ENCODE assay signal across 18 cellular contexts in the genomic region with DNA sequence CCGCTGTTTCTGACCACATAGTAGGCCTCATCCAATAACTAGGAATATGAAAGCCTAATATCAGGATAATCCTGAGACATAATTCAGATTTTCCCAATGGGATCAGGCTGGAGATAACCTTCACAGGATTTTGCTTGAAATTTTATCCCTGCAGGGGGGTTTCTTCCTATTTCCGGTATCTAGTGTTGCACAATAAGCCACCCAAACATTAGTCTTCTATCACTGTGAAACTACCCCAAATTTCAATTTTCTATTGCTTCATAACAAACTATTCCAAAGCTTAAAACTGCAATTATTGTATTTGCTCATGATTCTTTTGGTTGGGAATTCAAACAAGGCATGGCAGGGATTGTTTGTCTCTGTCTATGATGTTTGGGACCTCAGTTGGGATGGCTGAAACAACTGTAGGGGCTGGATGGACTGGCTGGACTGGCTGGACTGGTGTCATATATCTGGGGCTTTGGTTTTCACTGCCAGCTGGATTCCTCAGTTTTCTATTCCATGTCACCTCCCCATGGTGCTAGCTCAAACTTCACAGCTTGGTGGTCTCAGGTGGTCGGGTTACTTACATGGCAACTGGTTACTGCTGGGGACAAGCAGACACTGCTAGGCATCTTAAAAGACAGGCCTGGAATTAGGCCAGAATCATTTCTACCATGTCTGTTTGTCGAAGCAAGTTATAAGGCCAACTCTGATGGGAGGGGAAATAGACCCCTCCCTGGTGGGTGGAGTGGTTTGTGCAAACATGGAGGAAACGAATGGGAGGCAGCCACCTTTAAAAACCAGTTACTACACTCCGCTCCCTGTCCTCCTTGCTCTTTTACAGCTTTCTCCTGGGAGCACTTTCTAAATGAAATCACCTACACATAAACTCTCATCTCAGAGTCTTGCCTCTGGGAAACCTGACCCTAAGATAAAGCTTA.
A peak's percentile ranks its signal among the peaks of the same experiment; 100 is the strongest.
DNase-seq lines count a peak whose midpoint lies in the region; ATAC-seq and TF ChIP-seq lines count a peak whose summit lies in the region.
"Had no signal": no experiment of that assay in that cellular context is flagged by ENCODE, and none has a peak within 500 bp of the region (broad histone marks: within the 10 kb centered on the region; RNA-seq: fewer than 3 reads in every experiment).

No MANE protein-coding gene starts in this region.

- no peaks in the 10 kb centered on the region for H3K4me1 ChIP-seq in mucosa of descending colon (ENCODE audit: low read depth)
- H3K4me1 ChIP-seq in testis = no peaks in the 10 kb centered on the region

- H3K36me3 ChIP-seq in mucosa of descending colon (ENCODE audit: low read depth) = no peaks in the 10 kb centered on the region
- no peaks in the 10 kb centered on the region for H3K36me3 ChIP-seq in testis (ENCODE audit: low read depth, missing control alignments)
- H3K36me3 ChIP-seq: MG63 had no signal

- no peak for DNase-seq in AG04450 (ENCODE audit: low read depth, low spot score)
- DNase-seq in LNCaP clone FGC (ENCODE audit: low read depth) = peak; percentile 10
- peak; percentile 70 for DNase-seq in RPMI8226
- peak in 1 of 3 donors; percentile 31 for DNase-seq in mucosa of descending colon
- no peak for DNase-seq in NCI-H2029 (lab: John Stamatoyannopoulos, UW)
- DNase-seq in NCI-H1930 (lab: John Stamatoyannopoulos, UW) = no peak
- DNase-seq in testis = no peak
- DNase-seq: CD4-positive, alpha-beta T cell; DND-41; GF-D8; GM23248; KBM-7; MG63; NCI-H2081; NCI-H2227 treated with DMSO at 0.1 percent for 48 hours; NCI-H524 treated with DMSO at 0.1 percent for 48 hours had no signal

- WGBS in testis, 2 donors = 84 to 89% methylated on average over 6 of the region's 6 CpGs

- TF ChIP-seq POLR2A in testis (IDR thresholded peaks at IDR 0.05) = no peak

- peak overlapping the region; percentile 11 for H3K27ac ChIP-seq in AG04450 (ENCODE audit: low read depth, low read length)
- H3K27ac ChIP-seq in testis = no peak overlapping the region
- H3K27ac ChIP-seq: GM23248, HL-60 had no signal

- no peaks in the 10 kb centered on the region for H3K9me3 ChIP-seq in AG04450 (ENCODE audit: control insufficient read depth, insufficient read depth, low read length)
- H3K9me3 ChIP-seq in mucosa of descending colon = no peaks in the 10 kb centered on the region
- H3K9me3 ChIP-seq in testis = no peaks in the 10 kb centered on the region
- H3K9me3 ChIP-seq: MG63 had no signal

- TF ChIP-seq CTCF in AG04450 (IDR thresholded peaks at IDR 0.05; ENCODE audit: low read depth, low read length) (no peak), LNCaP clone FGC (IDR thresholded peaks at IDR 0.05; ENCODE audit: control insufficient read depth, extremely low read depth, insufficient read depth) (no peak), mucosa of descending colon (IDR thresholded peaks at IDR 0.05) (no peak), testis (IDR thresholded peaks at IDR 0.05) (no peak)

- POLR2A ChIA-PET in AG04450 (lab: Yijun Ruan, JAX) = no interaction called here

- intact Hi-C loops in mucosa of descending colon (cut with DNase I, micrococcal nuclease) = no loop called here
- intact Hi-C loops in testis (cut with DNase I; ENCODE audit: low total_unique reads) = no loop called here

- no peaks in the 10 kb centered on the region for H3K27me3 ChIP-seq in AG04450 (ENCODE audit: control insufficient read depth, insufficient read depth, low read length)
- no peaks in the 10 kb centered on the region for H3K27me3 ChIP-seq in testis
- H3K27me3 ChIP-seq: MG63 had no signal

- H3K4me3 ChIP-seq in AG04450 (ENCODE audit: low read depth, low read length) (no peak overlapping the region), LNCaP clone FGC (ENCODE audit: low read depth, low read length) (no peak overlapping the region), mucosa of descending colon (no peak overlapping the region), testis (no peak overlapping the region)
- H3K4me3 ChIP-seq: GM23248, MG63 had no signal

- ATAC-seq in mucosa of descending colon (peak; percentile 41), GM19463 (IDR thresholded peaks at IDR 0.05; ENCODE audit: unreplicated experiment) (no peak)

- CTCF ChIA-PET in AG04450 (lab: Charles Lee) = interaction anchor here (0.6 to 0.7 kb wide), 2 partner anchors 989 to 1247 kb away, joined by 3 to 4 read pairs; no protein-coding TSS in a partner anchor

Comparison
In these comparisons a context has a peak if more than half of its experiments do, and no peak if none do; other contexts are left out.
1. DNase-seq: peak in LNCaP clone FGC (single experiment) and RPMI8226 (single experiment); none in AG04450 (single experiment), NCI-H2029 (single experiment), NCI-H1930 (0 of 2) and testis (single experiment).